Comparison of ENCODE assay signal across 8 cellular contexts in genomic region chr1:74197657-74198552, GRCh38. TPM values are rescaled to one million over a fixed set of nuclear protein-coding genes. Genes with fewer than 3 reads are reported as not detected.
DNase-seq lines count a peak whose midpoint lies in the region; ATAC-seq and TF ChIP-seq lines count a peak whose summit lies in the region.

Gene FPGT, plus strand, starts transcription at chr1:74198242. Its CDS starts 37 bp downstream, at chr1:74198279.
Gene LRRIQ3, minus strand, starts transcription at chr1:74198176. Its CDS starts 14,492 bp downstream, at chr1:74183684.

- H3K9me3 ChIP-seq in heart left ventricle, result no peaks in the 10 kb centered on the region
- H3K9me3 ChIP-seq in trophoblast cell (ENCODE audit: insufficient read depth, low read depth, low read length), result peaks cover 1% of the 10 kb centered on the region
- H3K9me3 ChIP-seq in transverse colon, result no peaks in the 10 kb centered on the region

- peaks cover 5% of the 10 kb centered on the region for H3K79me1 ChIP-seq in trophoblast cell (ENCODE audit: low read length)

- H2AFZ ChIP-seq in trophoblast cell (ENCODE audit: insufficient read depth, low read length, poor library complexity), result peak within 1 kb of the TSS; percentile 89

- peak within 1 kb of the TSS; percentile 83 for H3K4me2 ChIP-seq in trophoblast cell (ENCODE audit: low read length)

- no peak within 1 kb of the TSS for H3K4ac ChIP-seq in trophoblast cell (ENCODE audit: low read depth, low read length)

- ATAC-seq in HG02852 (IDR thresholded peaks at IDR 0.05; ENCODE audit: unreplicated experiment), result peak; percentile 86
- ATAC-seq in heart left ventricle, result peak; percentile 99 to 100 (median 100)

- no peak within 1 kb of the TSS for H2BK120ac ChIP-seq in trophoblast cell (ENCODE audit: insufficient read depth, low read length, poor library complexity)

- WGBS in heart left ventricle, 4 donors, result 4 to 6% (median 4%) methylated on average over 32 to 41 of the region's 41 CpGs
- no CpG with 5 or more reads among the region's 41 CpGs for WGBS in trophoblast cell (ENCODE audit: extremely low coverage, insufficient coverage, insufficient read length)
- WGBS in transverse colon (ENCODE audit: low coverage in 1 of 2), 2 donors, result 4 to 8% methylated on average over 4 to 29 of the region's 41 CpGs

- H3K36me3 ChIP-seq in heart left ventricle (peaks cover 0 to 32% (median 28%) of the 10 kb centered on the region in 9 donors), trophoblast cell (ENCODE audit: control insufficient read depth in 1 of 2, insufficient read depth in 2 of 2, low read length in 2 of 2) (no peaks in the 10 kb centered on the region), transverse colon (peaks cover 0 to 17% (median 0%) of the 10 kb centered on the region in 4 donors)

- TF ChIP-seq EP300 in transverse colon (IDR thresholded peaks at IDR 0.05; ENCODE audit: low read depth), result no peak

- H3K27me3 ChIP-seq in heart left ventricle (no peaks in the 10 kb centered on the region), trophoblast cell (ENCODE audit: insufficient read depth, low read length) (no peaks in the 10 kb centered on the region), transverse colon (no peaks in the 10 kb centered on the region)

- H4K12ac ChIP-seq in trophoblast cell (ENCODE audit: low read depth, low read length), result peak within 1 kb of the TSS; percentile 92

- no peak within 1 kb of the TSS for H2BK5ac ChIP-seq in trophoblast cell (ENCODE audit: low read depth, low read length, poor library complexity)

- H3K27ac ChIP-seq in heart left ventricle (peak within 1 kb of the TSS; percentile 19 to 93 (median 82)), trophoblast cell (ENCODE audit: low read depth, low read length) (peak within 1 kb of the TSS; percentile 28), transverse colon (peak within 1 kb of the TSS; percentile 82 to 90 (median 86))

- no peak within 1 kb of the TSS for H3K23ac ChIP-seq in trophoblast cell (ENCODE audit: low read length)

- intact Hi-C loops in heart left ventricle (cut with DNase I) (loop anchor here in 2 of 10 donors (2.0 to 5.0 kb wide), 2 partner anchors 273 to 274 kb away; no protein-coding TSS in a partner anchor), transverse colon (cut with DNase I; ENCODE audit: low total_unique reads) (no loop called here)

- peak within 1 kb of the TSS; percentile 56 for H3K14ac ChIP-seq in trophoblast cell (ENCODE audit: low read length)

- no peak within 1 kb of the TSS for H2AK5ac ChIP-seq in trophoblast cell (ENCODE audit: low read length)

- H4K91ac ChIP-seq in trophoblast cell (ENCODE audit: low read depth, low read length), result peak within 1 kb of the TSS; percentile 23

- peak within 1 kb of the TSS; percentile 23 for H3K18ac ChIP-seq in trophoblast cell (ENCODE audit: low read length)

- TF ChIP-seq POLR2A in heart left ventricle (IDR thresholded peaks at IDR 0.05), result peak in 1 of 2 donors; percentile 84
- peak; percentile 84 for TF ChIP-seq POLR2A in transverse colon (IDR thresholded peaks at IDR 0.05)

- TF ChIP-seq CTCF in GM13976 (IDR thresholded peaks at IDR 0.05; ENCODE audit: borderline replicate concordance, control extremely low read depth, extremely low read depth, insufficient read depth, missing control alignments), result no peak
- TF ChIP-seq CTCF in heart left ventricle (IDR thresholded peaks at IDR 0.05), result no peak
- no peak for TF ChIP-seq CTCF in transverse colon (IDR thresholded peaks at IDR 0.05)

- H3K79me2 ChIP-seq in trophoblast cell (ENCODE audit: control insufficient read depth, insufficient read depth, low read length, poor library complexity), result peaks cover 2% of the 10 kb centered on the region

- H2BK12ac ChIP-seq in trophoblast cell (ENCODE audit: low read length), result no peak within 1 kb of the TSS

- H4K8ac ChIP-seq in trophoblast cell (ENCODE audit: low read depth, low read length), result peak within 1 kb of the TSS; percentile 95

- in situ Hi-C loops in GM13976 (cut with MboI; ENCODE audit: low sequenced_read_pairs, unreplicated experiment), result no loop called here
- in situ Hi-C loops in transverse colon (cut with MboI; ENCODE audit: low pct_ligation_motif_present in 1 of 4, low pct_unique_long_range_greater_than_20kb in 1 of 4, low sequenced_read_pairs in 3 of 4), result no loop called here

- peak within 1 kb of the TSS; percentile 84 for H3K9ac ChIP-seq in trophoblast cell (ENCODE audit: low read length)

- H3K4me3 ChIP-seq in heart left ventricle (peak within 1 kb of the TSS; percentile 56 to 86 (median 70)), trophoblast cell (ENCODE audit: low read depth, low read length) (peak within 1 kb of the TSS; percentile 79), transverse colon (peak within 1 kb of the TSS; percentile 57 to 70 (median 66))

- DNase-seq in GM13976 (ENCODE audit: low spot score) (peak; percentile 93), NCI-H1436 treated with DMSO at 0.1 percent for 48 hours (lab: John Stamatoyannopoulos, UW) (peak; percentile 67), T follicular helper cell (ENCODE audit: low read depth) (peak; percentile 93), amniotic epithelial cell (ENCODE audit: low read depth) (peak; percentile 86), heart left ventricle (peak; percentile 95 to 99 (median 96)), trophoblast cell (peak; percentile 97 to 99), transverse colon (peak; percentile 96)

- H3K4me1 ChIP-seq in heart left ventricle (peaks cover 0 to 20% (median 11%) of the 10 kb centered on the region in 12 donors), trophoblast cell (ENCODE audit: control insufficient read depth in 1 of 2, insufficient read depth in 2 of 2, low read length in 2 of 2) (peaks cover 2% of the 10 kb centered on the region in 2 experiments), transverse colon (peaks cover 0 to 22% (median 10%) of the 10 kb centered on the region in 4 donors)

RNA-seq across cellular contexts. Expression of gene FPGT, which starts in this region (rescaled TPM):
- total RNA-seq in heart left ventricle (10 to 100 TPM in 6 of 9 donors, 1 to 10 TPM in 3; 7.8 to 22.5 (median 11.8) TPM), transverse colon (10 to 100 TPM; 10.8 to 20.3 (median 14.8) TPM)
- 10 to 100 TPM in 1 of 2 donors, 1 to 10 TPM in 1; 6.1 to 11.8 TPM for polyA plus RNA-seq in heart left ventricle
- 5.0 and 5.2 TPM in 2 replicates for polyA plus RNA-seq in trophoblast cell (2013)

RNA-seq across cellular contexts. Expression of gene LRRIQ3, which starts in this region (rescaled TPM):
- total RNA-seq in heart left ventricle (1 to 10 TPM in 3 of 9 donors, under 1 TPM in 6; 0.07 to 1.5 (median 0.56) TPM), transverse colon (under 1 TPM in 1 of 4 donors, not detected in 3; 0.55 TPM)
- polyA plus RNA-seq in heart left ventricle, result under 1 TPM; 0.27 to 0.32 TPM
- polyA plus RNA-seq in trophoblast cell (2013), result 0.18 and 0.25 TPM in 2 replicates

Comparison
In these comparisons a context has a peak if more than half of its experiments do, and no peak if none do; other contexts are left out.
1. Peak in every context shown above with its lines: DNase-seq, ATAC-seq, H3K4me3 ChIP-seq and H3K27ac ChIP-seq.
2. H3K27ac ChIP-seq: peak in every context shown above with its lines; median percentile 86 in transverse colon; 82 in heart left ventricle; 28 in trophoblast cell.